Comparison of ENCODE assay signal across 19 cellular contexts in the genomic region with DNA sequence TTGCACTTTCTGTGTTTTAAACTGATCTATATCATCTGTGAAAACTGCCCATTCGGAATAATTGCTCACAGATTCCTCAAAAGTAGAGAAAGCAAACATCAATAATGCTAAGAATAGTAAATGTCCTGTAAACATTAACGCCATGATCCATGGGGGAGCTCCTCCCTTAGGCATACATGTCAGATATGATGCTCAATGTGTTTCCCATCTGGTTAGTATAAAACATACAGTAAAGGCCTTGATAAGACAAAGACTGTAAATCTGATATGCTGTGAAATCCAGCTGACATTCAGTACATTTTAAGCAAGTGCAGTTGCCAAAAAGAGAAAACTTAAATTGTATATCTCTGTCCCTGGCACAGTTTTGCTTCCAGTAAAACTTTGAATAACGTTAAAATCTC. TPM values are rescaled to one million over a fixed set of nuclear protein-coding genes. Genes with fewer than 3 reads are reported as not detected.
DNase-seq lines count a peak whose midpoint lies in the region; ATAC-seq, FAIRE-seq and TF ChIP-seq lines count a peak whose summit lies in the region.
"Had no signal": no experiment of that assay in that cellular context is flagged by ENCODE, and none has a peak within 500 bp of the region (broad histone marks: within the 10 kb centered on the region; RNA-seq: fewer than 3 reads in every experiment).

No MANE protein-coding gene starts in this region.

- intact Hi-C loops in dorsolateral prefrontal cortex (cut with DNase I) (loop anchor here in 1 of 2 donors (5.0 kb wide), 1 partner anchor 47 kb away; no protein-coding TSS in a partner anchor), pancreas (cut with DNase I) (no loop called here), gastrocnemius medialis (cut with DNase I; ENCODE audit: low total_unique reads) (loop anchor here (10.0 kb wide), 1 partner anchor 160 kb away; no protein-coding TSS in a partner anchor)

- H3K27ac ChIP-seq in ACC112 (ENCODE audit: low read depth, low read length) (peak overlapping the region; percentile 22; the same call in 1 of the 2 replicates), dorsolateral prefrontal cortex (peak overlapping the region in 49 of 59 donors; percentile 1 to 99 (median 96)), pancreas (no peak overlapping the region), gastrocnemius medialis (no peak overlapping the region)
- H3K27ac ChIP-seq: BLaER1, upper lobe of left lung, WERI-Rb-1 had no signal

- H3K4me1 ChIP-seq in ACC112 (ENCODE audit: control insufficient read depth, insufficient read depth, low read length, unreplicated experiment) = peaks cover 24% of the 10 kb centered on the region
- peaks cover 0 to 7% (median 3%) of the 10 kb centered on the region in 3 donors for H3K4me1 ChIP-seq in pancreas
- H3K4me1 ChIP-seq in gastrocnemius medialis = peaks cover 6 to 13% of the 10 kb centered on the region in 2 donors

- H3K9me3 ChIP-seq in pancreas (no peaks in the 10 kb centered on the region), gastrocnemius medialis (no peaks in the 10 kb centered on the region)
- H3K9me3 ChIP-seq: BLaER1, upper lobe of left lung had no signal

- TF ChIP-seq CTCF in LNCaP clone FGC (IDR thresholded peaks at IDR 0.05; ENCODE audit: control insufficient read depth, extremely low read depth, insufficient read depth) (no peak), dorsolateral prefrontal cortex (IDR thresholded peaks at IDR 0.05 in 54 of 56, conservative IDR thresholded peaks at IDR 0.05 in 2 of 56; ENCODE audit: low read depth in 1 of 56, partially characterized antibody in 56 of 56) (no peak), nephron (IDR thresholded peaks at IDR 0.05; ENCODE audit: unreplicated experiment in 3 of 3) (no peak), pancreas (IDR thresholded peaks at IDR 0.05) (no peak), gastrocnemius medialis (IDR thresholded peaks at IDR 0.05 in 4 of 5, conservative IDR thresholded peaks at IDR 0.05 in 1 of 5) (no peak)

- H3K36me3 Mint-ChIP-seq in nephron (ENCODE audit: low read depth) = peaks cover 29% of the 10 kb centered on the region
- H3K36me3 Mint-ChIP-seq in activated CD4-positive, alpha-beta T cell treated with anti-CD3 and anti-CD28 coated beads, Interleukin-2, amount 10 ng/mL, durations not matched to agents 7 days and 5 days (ENCODE audit: low read depth) = no peaks in the 10 kb centered on the region

- POLR2A ChIA-PET in activated CD4-positive, alpha-beta T cell treated with anti-CD3 and anti-CD28 coated beads, Interleukin-2, amount 10 ng/mL, durations not matched to agents 7 days and 5 days (lab: Charles Lee) = no interaction called here

- CTCF ChIA-PET in activated CD4-positive, alpha-beta T cell treated with anti-CD3 and anti-CD28 coated beads, Interleukin-2, amount 10 ng/mL, durations not matched to agents 7 days and 5 days (lab: Charles Lee) = no interaction called here

- H3K4me3 ChIP-seq in ACC112 (ENCODE audit: low read depth, low read length) (peak overlapping the region; percentile 95), LNCaP clone FGC (ENCODE audit: low read depth, low read length) (peak overlapping the region; percentile 86), dorsolateral prefrontal cortex (peak overlapping the region in 52 of 59 donors; percentile 14 to 99 (median 91)), pancreas (no peak overlapping the region), gastrocnemius medialis (no peak overlapping the region)
- H3K4me3 ChIP-seq: BLaER1 had no signal

- H3K4me3 Mint-ChIP-seq in nephron = peak overlapping the region; percentile 93 to 99 (median 96)
- H3K4me3 Mint-ChIP-seq in activated CD4-positive, alpha-beta T cell treated with anti-CD3 and anti-CD28 coated beads, Interleukin-2, amount 10 ng/mL, durations not matched to agents 7 days and 5 days = no peak overlapping the region

- in situ Hi-C loops in gastrocnemius medialis (cut with MboI; ENCODE audit: low sequenced_read_pairs in 4 of 4) = no loop called here

- no peaks in the 10 kb centered on the region for H3K9me3 Mint-ChIP-seq in nephron
- H3K9me3 Mint-ChIP-seq in activated CD4-positive, alpha-beta T cell treated with anti-CD3 and anti-CD28 coated beads, Interleukin-2, amount 10 ng/mL, durations not matched to agents 7 days and 5 days = no peaks in the 10 kb centered on the region

- no peak for FAIRE-seq in pancreas (lab: Jason Lieb, UNC)
- FAIRE-seq: GM12892 had no signal

- H3K4me1 Mint-ChIP-seq in nephron = peaks cover 41% of the 10 kb centered on the region
- H3K4me1 Mint-ChIP-seq in activated CD4-positive, alpha-beta T cell treated with anti-CD3 and anti-CD28 coated beads, Interleukin-2, amount 10 ng/mL, durations not matched to agents 7 days and 5 days = peaks cover 15% of the 10 kb centered on the region

- H3K79me2 ChIP-seq in ACC112 (ENCODE audit: control insufficient read depth, insufficient read depth, low read length, unreplicated experiment) = peaks cover 66% of the 10 kb centered on the region

- H3K27me3 ChIP-seq in ACC112 (ENCODE audit: insufficient read depth, low read length) = no peaks in the 10 kb centered on the region
- no peaks in the 10 kb centered on the region for H3K27me3 ChIP-seq in dorsolateral prefrontal cortex
- no peaks in the 10 kb centered on the region for H3K27me3 ChIP-seq in pancreas
- no peaks in the 10 kb centered on the region for H3K27me3 ChIP-seq in gastrocnemius medialis
- H3K27me3 ChIP-seq: upper lobe of left lung had no signal

- no peak overlapping the region for H2AFZ ChIP-seq in ACC112 (ENCODE audit: low read length, unreplicated experiment)

- WGBS in pancreas, 2 donors = 51 to 63% methylated on average over 3 of the region's 3 CpGs

- no peaks in the 10 kb centered on the region for H3K27me3 Mint-ChIP-seq in nephron (ENCODE audit: low read depth)
- H3K27me3 Mint-ChIP-seq in activated CD4-positive, alpha-beta T cell treated with anti-CD3 and anti-CD28 coated beads, Interleukin-2, amount 10 ng/mL, durations not matched to agents 7 days and 5 days = peaks cover 45% of the 10 kb centered on the region

- no peak for ATAC-seq in pancreas
- no peak for ATAC-seq in HG02870 (IDR thresholded peaks at IDR 0.05; ENCODE audit: unreplicated experiment)
- ATAC-seq in gastrocnemius medialis = no peak
- ATAC-seq: left cardiac atrium had no signal

- peak overlapping the region in 1 of 3 experiments; percentile 26 for H3K27ac Mint-ChIP-seq in nephron
- no peak overlapping the region for H3K27ac Mint-ChIP-seq in activated CD4-positive, alpha-beta T cell treated with anti-CD3 and anti-CD28 coated beads, Interleukin-2, amount 10 ng/mL, durations not matched to agents 7 days and 5 days

- TF ChIP-seq POLR2A in gastrocnemius medialis (IDR thresholded peaks at IDR 0.05) = no peak

- DNase-seq in LNCaP clone FGC (ENCODE audit: low read depth) = no peak
- DNase-seq in dorsolateral prefrontal cortex = no peak
- no peak for DNase-seq in pancreas
- no peak for DNase-seq in gastrocnemius medialis
- DNase-seq in activated CD4-positive, alpha-beta T cell treated with anti-CD3 and anti-CD28 coated beads, Interleukin-2, amount 10 ng/mL, durations not matched to agents 7 days and 5 days = no peak
- DNase-seq: activated CD8-positive, alpha-beta memory T cell treated with anti-CD3 and anti-CD28 coated beads, Interleukin-2, amount 50 U/mL, for 48 hours; head of caudate nucleus; Karpas-422; left cardiac atrium; NCI-H187 treated with DMSO at 0.1 percent for 48 hours; nucleus accumbens; SIG-M5; upper lobe of left lung; WERI-Rb-1 had no signal

- H3K36me3 ChIP-seq in ACC112 (ENCODE audit: insufficient read depth, low read length) (peaks cover 46% of the 10 kb centered on the region), pancreas (no peaks in the 10 kb centered on the region), gastrocnemius medialis (no peaks in the 10 kb centered on the region)
- H3K36me3 ChIP-seq: BLaER1, upper lobe of left lung, WERI-Rb-1 had no signal

RNA-seq across cellular contexts. Expression of a gene that starts 2.1 kb away (rescaled TPM):
- total RNA-seq in dorsolateral prefrontal cortex (10 to 100 TPM in 117 of 120 experiments, 1 to 10 TPM in 3; 7.3 to 35.4 (median 16.0) TPM), pancreas (1 to 10 TPM; 1.9 to 4.7 (median 2.5) TPM), gastrocnemius medialis (1 to 10 TPM; 1.6 to 2.5 (median 2.3) TPM)
- polyA plus RNA-seq in pancreas = 1 to 10 TPM in 1 of 2 donors, under 1 TPM in 1; 0.65 to 1.9 TPM
- total RNA-seq in activated CD4-positive, alpha-beta T cell treated with anti-CD3 and anti-CD28 coated beads, Interleukin-2, amount 10 ng/mL, durations not matched to agents 7 days and 5 days = under 1 TPM; 0.10 TPM

Comparison
In these comparisons a context has a peak if more than half of its experiments do, and no peak if none do; other contexts are left out.
1. H3K27ac ChIP-seq: peak in ACC112 (single experiment) and dorsolateral prefrontal cortex (49 of 59); none in pancreas (0 of 4) and gastrocnemius medialis (0 of 4).
2. H3K4me3 ChIP-seq: peak in ACC112 (single experiment), LNCaP clone FGC (single experiment) and dorsolateral prefrontal cortex (52 of 59); none in pancreas (0 of 4) and gastrocnemius medialis (0 of 4).